ENCODE assay signal across 28 cellular contexts in the genomic region with DNA sequence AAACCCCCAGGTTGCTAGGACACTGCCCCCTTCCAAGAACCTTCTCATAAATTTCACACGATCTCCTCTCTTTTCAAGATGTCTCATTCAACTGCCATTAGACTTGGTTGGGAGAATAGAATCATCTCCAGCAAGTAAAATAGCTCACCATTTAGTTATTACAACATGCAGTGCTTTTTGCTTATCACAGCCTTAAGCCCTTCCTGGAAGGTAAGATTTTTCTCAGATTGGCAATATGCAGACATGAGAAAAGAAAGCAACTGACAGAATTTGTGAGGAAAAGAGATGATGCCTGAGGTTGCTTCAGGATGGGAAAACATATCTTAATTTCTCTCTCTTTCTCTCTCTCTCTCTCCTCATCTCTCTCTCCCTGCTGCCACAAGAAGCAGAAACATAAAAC.
"Had no signal": no experiment of that assay in that cellular context is flagged by ENCODE, and none has a peak within 500 bp of the region (broad histone marks: within the 10 kb centered on the region; RNA-seq: fewer than 3 reads in every experiment).

No MANE protein-coding gene starts in this region.

- H3K9me3 ChIP-seq: body of pancreas, gastroesophageal sphincter, testis, uterus had no signal

- H3K36me3 Mint-ChIP-seq: activated naive CD8-positive, alpha-beta T cell; memory B cell had no signal

- H3K27ac ChIP-seq: body of pancreas, gastroesophageal sphincter, testis, uterus had no signal

- H3K27me3 ChIP-seq: body of pancreas, gastroesophageal sphincter, testis, uterus had no signal

- H3K9me3 Mint-ChIP-seq: activated B cell treated with CpG ODN at 0.5 μM for 24 hours; activated T-cell treated with anti-CD3 and anti-CD28 coated beads, Interleukin-2, amount 50 U/mL, for 24 hours; activated T-helper 17 cell treated with anti-CD3 and anti-CD28 coated beads, Interleukin-2, amount 50 U/mL, for 72 hours; memory B cell; neural crest cell; T-helper 1 cell treated with Interleukin-12 subunit alpha and Interleukin-12 subunit beta and Interleukin-4 antibody, amounts not matched to agents 30 μg/mL and 1 μg/mL, for 36 hours had no signal

- H3K4me3 Mint-ChIP-seq: activated B cell treated with CpG ODN at 0.5 μM for 24 hours; activated CD4-positive, alpha-beta T cell treated with anti-CD3 and anti-CD28 coated beads for 36 hours; activated naive CD8-positive, alpha-beta T cell; activated T-cell treated with anti-CD3 and anti-CD28 coated beads, Interleukin-2, amount 50 U/mL, for 24 hours; activated T-helper 17 cell treated with anti-CD3 and anti-CD28 coated beads, Interleukin-2, amount 50 U/mL, for 72 hours; memory B cell; neural crest cell; T-helper 1 cell treated with Interleukin-12 subunit alpha and Interleukin-12 subunit beta and Interleukin-4 antibody, amounts not matched to agents 30 μg/mL and 1 μg/mL, for 36 hours had no signal

- H3K4me1 Mint-ChIP-seq: activated CD4-positive, alpha-beta T cell treated with anti-CD3 and anti-CD28 coated beads for 36 hours; activated T-helper 17 cell treated with anti-CD3 and anti-CD28 coated beads, Interleukin-2, amount 50 U/mL, for 72 hours had no signal

- H3K36me3 ChIP-seq: gastroesophageal sphincter, uterus had no signal

- ATAC-seq: activated CD4-positive, alpha-beta T cell treated with anti-CD3 and anti-CD28 coated beads for 36 hours; activated T-helper 17 cell treated with anti-CD3 and anti-CD28 coated beads, Interleukin-2, amount 50 U/mL, for 72 hours; body of pancreas; esophagus mucosa; gastroesophageal sphincter; left cardiac atrium; sciatic nerve had no signal

- H3K27me3 Mint-ChIP-seq: activated B cell treated with CpG ODN at 0.5 μM for 24 hours, memory B cell had no signal

- H3K4me1 ChIP-seq: body of pancreas, testis, uterus had no signal

- H3K4me3 ChIP-seq: body of pancreas, gastroesophageal sphincter, testis, uterus had no signal

- DNase-seq: activated B cell treated with CpG ODN at 0.5 μM for 24 hours; activated CD4-positive, alpha-beta T cell treated with anti-CD3 and anti-CD28 coated beads for 36 hours; activated CD4-positive, alpha-beta T cell treated with anti-CD3 and anti-CD28 coated beads, Interleukin-2, amount 50 U/mL, for 4 hours; activated CD8-positive, alpha-beta memory T cell treated with anti-CD3 and anti-CD28 coated beads for 24 hours; activated CD8-positive, alpha-beta memory T cell treated with anti-CD3 and anti-CD28 coated beads, Interleukin-2, amount 50 U/mL, for 4 hours; activated T-cell treated with anti-CD3 and anti-CD28 coated beads, Interleukin-2, amount 50 U/mL, for 24 hours; amygdala; body of pancreas; central memory CD4-positive, alpha-beta T cell; effector memory CD4-positive, alpha-beta T cell; head of caudate nucleus; hypothalamus; islet precursor cell; left cardiac atrium; stimulated activated CD4-positive, alpha-beta T cell treated with anti-CD3 and anti-CD28 coated beads, Interleukin-2, amount 100 ng/mL, for 48 hours; stimulated activated naive CD4-positive, alpha-beta T cell; T1000; testis; trophoblast cell; uterus had no signal

- H3K27ac Mint-ChIP-seq: activated B cell treated with CpG ODN at 0.5 μM for 24 hours; activated CD4-positive, alpha-beta T cell treated with anti-CD3 and anti-CD28 coated beads for 36 hours; activated naive CD8-positive, alpha-beta T cell; activated T-cell treated with anti-CD3 and anti-CD28 coated beads, Interleukin-2, amount 50 U/mL, for 24 hours; activated T-helper 17 cell treated with anti-CD3 and anti-CD28 coated beads, Interleukin-2, amount 50 U/mL, for 72 hours; memory B cell; T-helper 1 cell treated with Interleukin-12 subunit alpha and Interleukin-12 subunit beta and Interleukin-4 antibody, amounts not matched to agents 30 μg/mL and 1 μg/mL, for 36 hours had no signal
